22 cellular contexts compared by ENCODE assay signal in the genomic region with DNA sequence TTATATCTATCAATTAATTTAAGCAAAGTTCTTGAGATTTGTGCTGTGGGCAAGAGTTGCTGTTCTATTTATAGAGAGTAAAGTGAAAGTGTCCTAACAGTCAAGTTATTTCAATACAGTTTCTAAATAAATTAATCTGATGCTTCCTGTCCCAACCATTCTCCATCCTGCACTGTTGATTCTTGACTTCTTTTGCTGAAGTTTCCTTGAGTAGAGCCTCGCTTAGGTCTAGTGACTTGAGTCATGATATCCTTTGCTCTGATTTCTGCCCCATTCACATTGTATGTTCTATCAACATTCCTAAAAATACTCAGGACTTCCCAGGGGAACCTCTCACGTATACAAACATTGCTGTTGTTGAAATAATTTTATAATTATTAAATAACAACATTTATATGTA.
DNase-seq lines count a peak whose midpoint lies in the region; ATAC-seq and TF ChIP-seq lines count a peak whose summit lies in the region.
"Had no signal": no experiment of that assay in that cellular context is flagged by ENCODE, and none has a peak within 500 bp of the region (broad histone marks: within the 10 kb centered on the region; RNA-seq: fewer than 3 reads in every experiment).

No MANE protein-coding gene starts in this region.

- H3K14ac ChIP-seq in mesenchymal stem cell (ENCODE audit: low read length in 2 of 2), result no peak overlapping the region

- intact Hi-C loops in MCF 10A (cut with micrococcal nuclease) (no loop called here), mammary epithelial cell (cut with micrococcal nuclease) (no loop called here)

- no peak overlapping the region for H2BK12ac ChIP-seq in mesenchymal stem cell (ENCODE audit: low read length in 2 of 2)

- H3K36me3 Mint-ChIP-seq in MCF 10A (ENCODE audit: insufficient read depth, unreplicated experiment), result no peaks in the 10 kb centered on the region
- H3K36me3 Mint-ChIP-seq: CD4-positive, CD25-positive, alpha-beta regulatory T cell; CD8-positive, alpha-beta memory T cell; IgD-negative memory B cell had no signal

- CTCF ChIA-PET in MCF 10A (lab: Yijun Ruan, JAX), result no interaction called here
- CTCF ChIA-PET in mammary epithelial cell (lab: Charles Lee; ENCODE audit: low non-redundant PET), result no interaction called here

- dilution Hi-C loops in mammary epithelial cell (cut with HindIII; ENCODE audit: low sequenced_read_pairs), result no loop called here

- no peak overlapping the region for H4K91ac ChIP-seq in mesenchymal stem cell (ENCODE audit: low read length)

- no peaks in the 10 kb centered on the region for H3K79me2 ChIP-seq in mammary epithelial cell (ENCODE audit: insufficient read depth, low read length)

- H3K4ac ChIP-seq in mesenchymal stem cell (ENCODE audit: low read depth in 1 of 2, low read length in 2 of 2), result no peak overlapping the region

- no peak overlapping the region for H2BK15ac ChIP-seq in mesenchymal stem cell (ENCODE audit: low read depth, poor library complexity, severe bottlenecking)

- no peaks in the 10 kb centered on the region for H3K27me3 Mint-ChIP-seq in MCF 10A (ENCODE audit: insufficient read depth, unreplicated experiment)
- H3K27me3 Mint-ChIP-seq: CD4-positive, CD25-positive, alpha-beta regulatory T cell; CD8-positive, alpha-beta memory T cell; IgD-negative memory B cell had no signal

- H3K4me3 ChIP-seq in mammary epithelial cell (replicated peaks in 1 of 3; ENCODE audit: insufficient read depth in 1 of 3, low read depth in 2 of 3, low read length in 3 of 3), result no peak overlapping the region
- H3K4me3 ChIP-seq in mesenchymal stem cell (ENCODE audit: insufficient read depth in 1 of 2, low read depth in 1 of 2, low read length in 2 of 2), result no peak overlapping the region
- H3K4me3 ChIP-seq: A549, GM12878, GM23248, HAP-1 had no signal

- 89% methylated on average over 2 of the region's 2 CpGs for WGBS in mammary epithelial cell (ENCODE audit: low coverage, missing lambda C conversion rate)
- 94% methylated on average over 1 of the region's 2 CpGs for WGBS in mesenchymal stem cell

- POLR2A ChIA-PET in MCF 10A (lab: Yijun Ruan, JAX), result no interaction called here

- no peak overlapping the region for H2BK120ac ChIP-seq in mesenchymal stem cell (ENCODE audit: low read depth, low read length)

- DNase-seq in MCF 10A (ENCODE audit: unreplicated experiment), result no peak
- DNase-seq in mammary epithelial cell, result no peak
- peak; percentile 70 for DNase-seq in dermis blood vessel endothelial cell
- peak; percentile 8 for DNase-seq in mesenchymal stem cell
- no peak for DNase-seq in cerebellar nuclear complex (lab: John Stamatoyannopoulos, UW)
- DNase-seq: C1 segment of cervical spinal cord; CD4-positive, CD25-positive, alpha-beta regulatory T cell; CD8-positive, alpha-beta memory T cell; COR-L47; DMS 273 treated with DMSO at 0.1 percent for 48 hours; DMS53; DND-41; EL; GM23248 had no signal

- peaks cover 5% of the 10 kb centered on the region for H3K4me1 Mint-ChIP-seq in MCF 10A (ENCODE audit: insufficient read depth, unreplicated experiment)
- H3K4me1 Mint-ChIP-seq: CD4-positive, CD25-positive, alpha-beta regulatory T cell; CD8-positive, alpha-beta memory T cell had no signal

- no peak overlapping the region for H3K23ac ChIP-seq in mesenchymal stem cell (ENCODE audit: low read length in 2 of 2)

- H3K4me1 ChIP-seq in mammary epithelial cell (ENCODE audit: insufficient read depth, low read length) (no peaks in the 10 kb centered on the region), mesenchymal stem cell (ENCODE audit: control insufficient read depth, insufficient read depth, low read depth, low read length) (no peaks in the 10 kb centered on the region)
- H3K4me1 ChIP-seq: A549, HAP-1 had no signal

- H2AFZ ChIP-seq in mammary epithelial cell (ENCODE audit: low read depth, low read length) (no peak overlapping the region), mesenchymal stem cell (ENCODE audit: low read depth, low read length) (no peak overlapping the region)
- H2AFZ ChIP-seq: GM23248 had no signal

- H3K36me3 ChIP-seq in mammary epithelial cell (ENCODE audit: insufficient read depth, low read length) (no peaks in the 10 kb centered on the region), mesenchymal stem cell (ENCODE audit: control insufficient read depth in 1 of 2, insufficient read depth in 2 of 2, low read depth in 1 of 2, low read length in 2 of 2) (no peaks in the 10 kb centered on the region)
- H3K36me3 ChIP-seq: HAP-1 had no signal

- H3K27ac ChIP-seq in mammary epithelial cell (ENCODE audit: insufficient read depth, low read depth, low read length), result no peak overlapping the region
- no peak overlapping the region for H3K27ac ChIP-seq in mesenchymal stem cell (ENCODE audit: low read length, poor library complexity, severe bottlenecking)
- H3K27ac ChIP-seq: 22Rv1, A549, GM23248 had no signal

- no peaks in the 10 kb centered on the region for H3K9me3 Mint-ChIP-seq in MCF 10A (ENCODE audit: unreplicated experiment)
- H3K9me3 Mint-ChIP-seq: CD8-positive, alpha-beta memory T cell; IgD-negative memory B cell had no signal

- H3K9ac ChIP-seq in mammary epithelial cell (ENCODE audit: insufficient read depth, low read length), result no peak overlapping the region
- H3K9ac ChIP-seq in mesenchymal stem cell (ENCODE audit: low read length), result no peak overlapping the region
- H3K9ac ChIP-seq: GM23248 had no signal

- no peaks in the 10 kb centered on the region for H3K9me3 ChIP-seq in mammary epithelial cell (replicated peaks; ENCODE audit: insufficient read depth, low read length)
- no peaks in the 10 kb centered on the region for H3K9me3 ChIP-seq in mesenchymal stem cell (ENCODE audit: control insufficient read depth, low read length)
- H3K9me3 ChIP-seq: A549, HAP-1 had no signal

- no peak overlapping the region for H4K8ac ChIP-seq in mesenchymal stem cell (ENCODE audit: low read length)

- no peaks in the 10 kb centered on the region for H3K27me3 ChIP-seq in mammary epithelial cell (ENCODE audit: insufficient read depth, low read length)
- H3K27me3 ChIP-seq in mesenchymal stem cell (ENCODE audit: control insufficient read depth in 1 of 2, insufficient read depth in 1 of 2, low read length in 2 of 2), result no peaks in the 10 kb centered on the region

- H4K20me1 ChIP-seq in mammary epithelial cell (ENCODE audit: insufficient read depth, low read length), result no peaks in the 10 kb centered on the region

- H3K4me2 ChIP-seq in mammary epithelial cell (ENCODE audit: insufficient read depth, low read depth, low read length) (no peak overlapping the region), mesenchymal stem cell (ENCODE audit: low read length, poor library complexity, severe bottlenecking) (no peak overlapping the region)
- H3K4me2 ChIP-seq: A549 had no signal

- no peak for ATAC-seq in GM21717 (IDR thresholded peaks at IDR 0.05; ENCODE audit: unreplicated experiment)
- no peak for ATAC-seq in HG03565 (IDR thresholded peaks at IDR 0.05; ENCODE audit: unreplicated experiment)
- ATAC-seq in HG03521 (IDR thresholded peaks at IDR 0.05; ENCODE audit: unreplicated experiment), result no peak
- ATAC-seq: A549, GM12878 had no signal

- in situ Hi-C loops in mammary epithelial cell (cut with MboI; ENCODE audit: low sequenced_read_pairs in 2 of 2), result no loop called here

- H2AK5ac ChIP-seq in mesenchymal stem cell (ENCODE audit: low read length, severe bottlenecking), result no peak overlapping the region

- no TSS peak for BruUV-seq in MCF 10A (replicated peaks; lab: Mats Ljungman, UMichigan)
- no TSS peak for BruUV-seq in mammary epithelial cell (replicated peaks; lab: Mats Ljungman, UMichigan)

- TF ChIP-seq CTCF in MCF 10A (IDR thresholded peaks at IDR 0.05; ENCODE audit: unreplicated experiment) (no peak), mammary epithelial cell (conservative IDR thresholded peaks at IDR 0.05 in 1 of 2, IDR thresholded peaks at IDR 0.05 in 1 of 2; ENCODE audit: extremely low read depth in 1 of 2, insufficient read depth in 1 of 2, low read depth in 1 of 2, low read length in 2 of 2) (no peak)

- no peak overlapping the region for H2BK5ac ChIP-seq in mesenchymal stem cell (ENCODE audit: low read depth, low read length, poor library complexity, severe bottlenecking)

- H3K4me3 Mint-ChIP-seq in MCF 10A (ENCODE audit: unreplicated experiment), result no peak overlapping the region
- H3K4me3 Mint-ChIP-seq: CD4-positive, CD25-positive, alpha-beta regulatory T cell; CD8-positive, alpha-beta memory T cell had no signal

- peak overlapping the region; percentile 49 for H3K27ac Mint-ChIP-seq in MCF 10A (ENCODE audit: low read depth, unreplicated experiment)
- H3K27ac Mint-ChIP-seq: CD4-positive, CD25-positive, alpha-beta regulatory T cell; CD8-positive, alpha-beta memory T cell; IgD-negative memory B cell had no signal

- H3K79me1 ChIP-seq in mesenchymal stem cell (replicated peaks; ENCODE audit: low read length, poor library complexity, severe bottlenecking), result no peaks in the 10 kb centered on the region

- no peak overlapping the region for H3K18ac ChIP-seq in mesenchymal stem cell (ENCODE audit: low read depth in 1 of 2, low read length in 2 of 2)

Comparison
In these comparisons a context has a peak if more than half of its experiments do, and no peak if none do; other contexts are left out.
1. DNase-seq: peak in dermis blood vessel endothelial cell (single experiment) and mesenchymal stem cell (single experiment); none in MCF 10A (single experiment), mammary epithelial cell (single experiment) and cerebellar nuclear complex (0 of 2).